ENCODE assay signal across 10 cellular contexts in the genomic region with DNA sequence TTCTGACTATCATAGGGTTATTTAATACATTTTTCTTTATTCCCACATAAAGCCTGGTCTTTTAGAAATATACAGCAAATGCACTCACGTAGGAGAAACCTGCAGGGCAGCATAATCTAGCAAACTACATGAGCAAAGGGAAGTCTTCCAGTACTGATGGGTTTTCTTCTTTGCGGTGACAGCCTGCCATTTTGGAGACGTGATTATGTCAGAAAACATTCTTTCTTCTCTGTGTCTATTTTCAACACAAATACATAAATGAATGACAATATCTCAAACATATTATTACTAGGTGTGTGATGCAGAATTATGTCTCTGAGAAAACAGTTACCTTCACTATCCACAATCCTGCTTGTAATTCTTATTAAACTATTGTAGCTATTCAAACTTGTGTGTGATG.
A peak's percentile ranks its signal among the peaks of the same experiment; 100 is the strongest.
ATAC-seq and TF ChIP-seq lines count a peak whose summit lies in the region.
"Had no signal": no experiment of that assay in that cellular context is flagged by ENCODE, and none has a peak within 500 bp of the region (broad histone marks: within the 10 kb centered on the region; RNA-seq: fewer than 3 reads in every experiment).

No MANE protein-coding gene starts in this region.

- no peaks in the 10 kb centered on the region for H4K20me1 ChIP-seq in neural cell (ENCODE audit: insufficient read depth)
- H4K20me1 ChIP-seq: BLaER1; BLaER1 treated with 17β-estradiol and CSF1 and Interleukin-3, amounts not matched to agents 10 nM and 100 nM had no signal

- peak; percentile 92 for TF ChIP-seq EP300 in neural cell (conservative IDR thresholded peaks at IDR 0.05; ENCODE audit: poor library complexity, severe bottlenecking)

- H3K27ac ChIP-seq in neural cell (ENCODE audit: low read length), result no peak overlapping the region
- H3K27ac ChIP-seq: 22Rv1; A549; BLaER1; BLaER1 treated with 17β-estradiol and CSF1 and Interleukin-3, amounts not matched to agents 10 nM and 100 nM; C4-2B had no signal

- H3F3A ChIP-seq in neural cell (ENCODE audit: insufficient read depth, low read length, poor library complexity, severe bottlenecking), result no peaks in the 10 kb centered on the region

- H3K9me3 ChIP-seq in neural cell (ENCODE audit: low read length), result no peaks in the 10 kb centered on the region
- H3K9me3 ChIP-seq: A549; BE2C; BLaER1; BLaER1 treated with 17β-estradiol and CSF1 and Interleukin-3, amounts not matched to agents 10 nM and 100 nM; Caco-2 had no signal

- no peaks in the 10 kb centered on the region for H3K27me3 ChIP-seq in neural cell (ENCODE audit: insufficient read depth, low read depth, low read length)
- H3K27me3 ChIP-seq: BE2C; BLaER1; BLaER1 treated with 17β-estradiol and CSF1 and Interleukin-3, amounts not matched to agents 10 nM and 100 nM had no signal

- no peak overlapping the region for H2AFZ ChIP-seq in neural cell (ENCODE audit: low read depth, low read length)

- no peak overlapping the region for H3K9ac ChIP-seq in neural cell (ENCODE audit: low read length)
- H3K9ac ChIP-seq: BLaER1; BLaER1 treated with 17β-estradiol and CSF1 and Interleukin-3, amounts not matched to agents 10 nM and 100 nM had no signal

- no peak for ATAC-seq in GM18907 (IDR thresholded peaks at IDR 0.05; ENCODE audit: unreplicated experiment)
- ATAC-seq: A549; CD8-positive, alpha-beta T cell had no signal

- no peaks in the 10 kb centered on the region for H3K36me3 ChIP-seq in neural cell (ENCODE audit: insufficient read depth, low read length)
- H3K36me3 ChIP-seq: BE2C; BLaER1; BLaER1 treated with 17β-estradiol and CSF1 and Interleukin-3, amounts not matched to agents 10 nM and 100 nM had no signal

- no peaks in the 10 kb centered on the region for H3K79me2 ChIP-seq in neural cell (replicated peaks; ENCODE audit: insufficient read depth, low read length)

- no peak overlapping the region for H3K4me3 ChIP-seq in neural cell (ENCODE audit: low read length)
- H3K4me3 ChIP-seq: A549; BLaER1; BLaER1 treated with 17β-estradiol and CSF1 and Interleukin-3, amounts not matched to agents 10 nM and 100 nM had no signal

- TF ChIP-seq CTCF in neural cell (IDR thresholded peaks at IDR 0.05; ENCODE audit: poor library complexity, severe bottlenecking), result no peak

- H3K9me2 ChIP-seq in neural cell (ENCODE audit: insufficient read depth, low read length), result no peaks in the 10 kb centered on the region

- H3K4me2 ChIP-seq in neural cell (ENCODE audit: low read length), result no peak overlapping the region
- H3K4me2 ChIP-seq: A549; BLaER1; BLaER1 treated with 17β-estradiol and CSF1 and Interleukin-3, amounts not matched to agents 10 nM and 100 nM had no signal

- TF ChIP-seq RAD21 in neural cell (conservative IDR thresholded peaks at IDR 0.05), result no peak

TF ChIP-seq in neural cell, 6 proteins besides CTCF, POLR2A, EP300 and RAD21:
- no peak for TF ChIP-seq SMC3 (conservative IDR thresholded peaks at IDR 0.05; ENCODE audit: poor library complexity)
- peak; percentile 95 for TF ChIP-seq POLR2AphosphoS5 (IDR thresholded peaks at IDR 0.05)
